17 cellular contexts compared by ENCODE assay signal in genomic region chr4:27176881-27177280, GRCh38.
"Had no signal": no experiment of that assay in that cellular context is flagged by ENCODE, and none has a peak within 500 bp of the region (broad histone marks: within the 10 kb centered on the region; RNA-seq: fewer than 3 reads in every experiment).

No MANE protein-coding gene starts in this region.

- H3K27me3 ChIP-seq: adrenal gland, upper lobe of right lung had no signal

- H3K36me3 Mint-ChIP-seq: activated naive CD8-positive, alpha-beta T cell had no signal

- H2AFZ ChIP-seq: parathyroid adenoma had no signal

- DNase-seq: activated CD4-positive, alpha-beta T cell treated with anti-CD3 and anti-CD28 coated beads for 1 hour; activated naive CD4-positive, alpha-beta T cell; activated T-cell treated with anti-CD3 and anti-CD28 coated beads, Interleukin-2, amount 50 U/mL, for 1 hour; central memory CD4-positive, alpha-beta T cell; effector memory CD4-positive, alpha-beta T cell; stimulated activated CD4-positive, alpha-beta T cell treated with anti-CD3 and anti-CD28 coated beads, Interleukin-12 subunit alpha, Interleukin-12 subunit beta, amount 100 ng/mL, for 4 hours; stimulated activated CD4-positive, alpha-beta T cell treated with anti-CD3 and anti-CD28 coated beads, Interleukin-4, amount 100 ng/mL, for 4 hours; stimulated activated naive CD8-positive, alpha-beta T cell treated with anti-CD3 and anti-CD28 coated beads, Interleukin-15, Interleukin-2, amounts not matched to agents 100 U/mL and 50 U/mL, for 24 hours; upper lobe of right lung had no signal

- H3K27ac ChIP-seq: adrenal gland, parathyroid adenoma, upper lobe of right lung, WERI-Rb-1 had no signal

- H3K4me1 ChIP-seq: adrenal gland, parathyroid adenoma, upper lobe of right lung had no signal

- FAIRE-seq: astrocyte, endothelial cell of umbilical vein had no signal

- H3K4me3 Mint-ChIP-seq: activated naive CD8-positive, alpha-beta T cell; nephron; T-helper 2 cell treated with Interferon-gamma antibody and Interleukin-4, amounts not matched to agents 5 μg/mL and 100 μg/mL, for 36 hours had no signal

- H3K79me2 ChIP-seq: parathyroid adenoma had no signal

- H3K4me3 ChIP-seq: adrenal gland, upper lobe of right lung had no signal

- ATAC-seq: stimulated activated naive CD8-positive, alpha-beta T cell treated with anti-CD3 and anti-CD28 coated beads, Interleukin-15, Interleukin-2, amounts not matched to agents 100 U/mL and 50 U/mL, for 24 hours had no signal

- H3K9me3 ChIP-seq: adrenal gland, upper lobe of right lung had no signal

- H3K27ac Mint-ChIP-seq: activated naive CD8-positive, alpha-beta T cell; nephron; T-helper 2 cell treated with Interferon-gamma antibody and Interleukin-4, amounts not matched to agents 5 μg/mL and 100 μg/mL, for 36 hours had no signal

- H3K36me3 ChIP-seq: adrenal gland, upper lobe of right lung, WERI-Rb-1 had no signal

- H3K9me3 Mint-ChIP-seq: nephron; T-helper 2 cell treated with Interferon-gamma antibody and Interleukin-4, amounts not matched to agents 5 μg/mL and 100 μg/mL, for 36 hours had no signal

- H3K9ac ChIP-seq: parathyroid adenoma had no signal

- H3K27me3 Mint-ChIP-seq: activated naive CD8-positive, alpha-beta T cell had no signal
